Comparison of ENCODE assay signal across 1 cellular context in genomic region chr5:179880066-179880650, GRCh38.
TF ChIP-seq lines count a peak whose summit lies in the region.

No MANE protein-coding gene starts in this region.

TF ChIP-seq in IMR-90, 13 proteins besides CTCF, POLR2A, EP300 and RAD21 (continued from another document):
- TF ChIP-seq CEBPB (IDR thresholded peaks at IDR 0.05; ENCODE audit: low read depth, low read length), result no peak
- TF ChIP-seq MXI1 (IDR thresholded peaks at IDR 0.05; ENCODE audit: borderline replicate concordance, low read depth, low read length), result no peak
- no peak for TF ChIP-seq RFX5 (IDR thresholded peaks at IDR 0.05; ENCODE audit: low read depth, low read length)
- no peak for TF ChIP-seq ELK1 (IDR thresholded peaks at IDR 0.05; ENCODE audit: borderline replicate concordance, low read depth, low read length)
- TF ChIP-seq SMC3 (IDR thresholded peaks at IDR 0.05; ENCODE audit: low read depth, low read length), result no peak
- TF ChIP-seq MAZ (IDR thresholded peaks at IDR 0.05; ENCODE audit: borderline replicate concordance, low read depth, low read length), result no peak
- TF ChIP-seq RCOR1 (IDR thresholded peaks at IDR 0.05; ENCODE audit: insufficient replicate concordance, low read length), result no peak
- no peak for TF ChIP-seq USF2 (IDR thresholded peaks at IDR 0.05; ENCODE audit: low read depth, low read length)
- no peak for TF ChIP-seq MAFK (IDR thresholded peaks at IDR 0.05; ENCODE audit: low read depth, low read length)
- no peak for TF ChIP-seq FOS (IDR thresholded peaks at IDR 0.05; ENCODE audit: low read depth, low read length)
- no peak for TF ChIP-seq CHD1 (IDR thresholded peaks at IDR 0.05; ENCODE audit: low read depth, low read length)
